In the genomic region with DNA sequence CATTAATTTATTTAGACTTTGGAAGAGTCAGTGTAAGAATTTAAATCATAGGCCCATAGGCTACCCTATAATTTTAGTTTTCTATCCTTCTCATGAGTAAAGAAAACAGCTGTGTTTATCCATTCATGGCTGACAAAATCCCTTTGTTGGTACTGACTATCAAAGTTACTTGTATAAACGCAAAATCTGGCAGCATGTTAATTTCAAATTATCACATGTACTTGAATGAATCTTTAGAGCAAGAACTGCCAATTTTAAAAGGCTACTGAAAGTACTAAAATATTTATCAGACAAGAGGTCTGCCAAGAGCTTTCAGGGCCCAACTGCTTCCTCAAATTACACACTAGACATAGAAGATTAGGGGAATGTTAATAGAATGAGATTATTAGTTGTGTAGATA, we compare ENCODE assay signal across 33 cellular contexts.
DNase-seq lines count a peak whose midpoint lies in the region; ATAC-seq, FAIRE-seq and TF ChIP-seq lines count a peak whose summit lies in the region.
"Had no signal": no experiment of that assay in that cellular context is flagged by ENCODE, and none has a peak within 500 bp of the region (broad histone marks: within the 10 kb centered on the region; RNA-seq: fewer than 3 reads in every experiment).

No MANE protein-coding gene starts in this region.

- FAIRE-seq in HepG2 (lab: Jason Lieb, UNC) (no peak), RCC 7860 (lab: Jason Lieb, UNC) (no peak)
- FAIRE-seq: GM12892, small intestine had no signal

- WGBS in HepG2 (ENCODE audit: low lambda C conversion rate), result 0% methylated on average over 1 of the region's 1 CpG
- WGBS in right lobe of liver (ENCODE audit: insufficient coverage, low coverage, low lambda C conversion rate, missing lambda C conversion rate), result 63% methylated on average over 1 of the region's 1 CpG

- no peak overlapping the region for H3K4me2 ChIP-seq in HepG2 (ENCODE audit: low read depth, low read length)
- H3K4me2 ChIP-seq in OCI-LY1 (ENCODE audit: low read length), result no peak overlapping the region
- H3K4me2 ChIP-seq: BLaER1 had no signal

- CTCF ChIA-PET in HepG2 (lab: Yijun Ruan, JAX; ENCODE audit: low intra/inter-chr PET ratio, low total read pairs), result no interaction called here

- DNase-seq in HepG2 (ENCODE audit: low spot score) (no peak), right lobe of liver (no peak), epidermal melanocyte (ENCODE audit: insufficient read length, low spot score) (peak; percentile 32), RCC 7860 (ENCODE audit: low spot score) (no peak), A172 (ENCODE audit: low spot score) (no peak), amygdala (lab: John Stamatoyannopoulos, UW) (no peak)
- DNase-seq in activated CD8-positive, alpha-beta memory T cell treated with anti-CD3 and anti-CD28 coated beads for 24 hours, result no peak
- DNase-seq: activated CD4-positive, alpha-beta T cell treated with anti-CD3 and anti-CD28 coated beads for 48 hours; activated CD8-positive, alpha-beta memory T cell treated with anti-CD3 and anti-CD28 coated beads, Interleukin-2, amount 10 ng/mL, durations not matched to agents 7 days and 5 days; activated naive CD4-positive, alpha-beta T cell treated with Interleukin-2 at 50 U/mL for 16 hours; activated T-cell treated with anti-CD3 and anti-CD28 coated beads, Interleukin-2, amount 50 U/mL, for 72 hours; adrenal gland; brain microvascular endothelial cell; effector CD8-positive, alpha-beta T cell; EL; gastrocnemius medialis; hypothalamus; IMR-90; left ventricle myocardium inferior; midbrain; naive thymus-derived CD8-positive, alpha-beta T cell; NCI-H1436 treated with DMSO at 0.1 percent for 48 hours; NCI-H748 treated with DMSO at 0.1 percent for 48 hours; small intestine; stimulated activated CD4-positive, alpha-beta T cell treated with anti-CD3 and anti-CD28 coated beads, Interleukin-2, amount 100 ng/mL, for 48 hours had no signal

- in situ Hi-C loops in HepG2 (cut with HindIII; ENCODE audit: extremely low pct_ligation_motif_present, low pct_unique_long_range_greater_than_20kb), result no loop called here

- intact Hi-C loops in HepG2 (cut with micrococcal nuclease; ENCODE audit: unreplicated experiment) (no loop called here), right lobe of liver (cut with DNase I) (no loop called here)

- H2AFZ ChIP-seq in HepG2 (ENCODE audit: low read length) (no peak overlapping the region), OCI-LY1 (ENCODE audit: low read length) (peak overlapping the region; percentile 80; the same call in 1 of the 2 replicates)

- ATAC-seq in HepG2 (no peak), right lobe of liver (no peak)
- ATAC-seq: activated CD8-positive, alpha-beta memory T cell treated with anti-CD3 and anti-CD28 coated beads, Interleukin-2, amount 10 ng/mL, durations not matched to agents 7 days and 5 days; activated T-cell treated with anti-CD3 and anti-CD28 coated beads, Interleukin-2, amount 50 U/mL, for 72 hours; gastrocnemius medialis; naive thymus-derived CD8-positive, alpha-beta T cell; Panc1; stimulated activated memory B cell treated with anti-CD40 and anti-IgM and Interleukin-4, amounts not matched to agents 10 μg/mL and 1 μg/mL and 100 μg/mL, for 72 hours had no signal

- H3K27ac ChIP-seq in HepG2 (ENCODE audit: extremely low read length, insufficient read depth, low read length) (no peak overlapping the region), right lobe of liver (no peak overlapping the region), OCI-LY1 (ENCODE audit: low read depth, low read length, poor library complexity, severe bottlenecking) (no peak overlapping the region)
- H3K27ac ChIP-seq: adrenal gland, BLaER1, brain microvascular endothelial cell, gastrocnemius medialis, left ventricle myocardium inferior, suprapubic skin, vagina had no signal

- H4K20me1 ChIP-seq in HepG2 (ENCODE audit: insufficient read depth, low read length) (no peaks in the 10 kb centered on the region), OCI-LY1 (ENCODE audit: insufficient read depth, low read length) (no peaks in the 10 kb centered on the region)
- H4K20me1 ChIP-seq: BLaER1 had no signal

- TF ChIP-seq CTCF in HepG2 (CRISPR knock-in tag; IDR thresholded peaks at IDR 0.05) (no peak), right lobe of liver (IDR thresholded peaks at IDR 0.05) (no peak), OCI-LY1 (IDR thresholded peaks at IDR 0.05; ENCODE audit: low read length) (no peak)

- no TSS peak for BruUV-seq in HepG2 (replicated peaks; lab: Mats Ljungman, UMichigan)

- H3K4me3 ChIP-seq in HepG2 (replicated peaks in 1 of 3; ENCODE audit: insufficient read depth in 1 of 3, low read depth in 2 of 3, low read length in 3 of 3) (no peak overlapping the region), right lobe of liver (no peak overlapping the region), OCI-LY1 (ENCODE audit: low read depth, low read length, poor library complexity, severe bottlenecking) (no peak overlapping the region)
- H3K4me3 ChIP-seq: adrenal gland, BLaER1, gastrocnemius medialis, HAP-1, left ventricle myocardium inferior, suprapubic skin, vagina had no signal

- H3K79me2 ChIP-seq in HepG2 (ENCODE audit: insufficient read depth, low read length), result no peaks in the 10 kb centered on the region
- no peaks in the 10 kb centered on the region for H3K79me2 ChIP-seq in OCI-LY1 (ENCODE audit: insufficient read depth, low read length)

- TF ChIP-seq POLR2A in HepG2 (IDR thresholded peaks at IDR 0.05; ENCODE audit: insufficient read depth in 1 of 2, low read depth in 2 of 2, low read length in 2 of 2), result no peak
- TF ChIP-seq POLR2A in right lobe of liver (IDR thresholded peaks at IDR 0.05), result no peak

- no peaks in the 10 kb centered on the region for H3K9me2 ChIP-seq in OCI-LY1 (ENCODE audit: low read depth, low read length)

- POLR2A ChIA-PET in HepG2 (lab: Yijun Ruan, JAX), result no interaction called here

- H3K27me3 ChIP-seq in HepG2 (ENCODE audit: control insufficient read depth in 1 of 2, insufficient read depth in 2 of 2, low read length in 2 of 2) (peaks cover 0 to 4% of the 10 kb centered on the region in 2 experiments; a peak in 2 of 5 replicates), right lobe of liver (no peaks in the 10 kb centered on the region), OCI-LY1 (ENCODE audit: insufficient read depth, low read length) (no peaks in the 10 kb centered on the region)
- H3K27me3 ChIP-seq: adrenal gland, BLaER1, brain microvascular endothelial cell, gastrocnemius medialis, suprapubic skin, vagina had no signal

- TF ChIP-seq RAD21 in HepG2 (CRISPR knock-in tag; IDR thresholded peaks at IDR 0.05), result no peak

- H3K4me1 ChIP-seq in HepG2 (ENCODE audit: insufficient read depth, low read length) (no peaks in the 10 kb centered on the region), right lobe of liver (no peaks in the 10 kb centered on the region), OCI-LY1 (ENCODE audit: insufficient read depth, low read length, severe bottlenecking) (peaks cover 15% of the 10 kb centered on the region)
- H3K4me1 ChIP-seq: adrenal gland, BLaER1, gastrocnemius medialis, left ventricle myocardium inferior, vagina had no signal

- H3K9me3 ChIP-seq in HepG2 (ENCODE audit: low read length), result no peaks in the 10 kb centered on the region
- no peaks in the 10 kb centered on the region for H3K9me3 ChIP-seq in right lobe of liver
- H3K9me3 ChIP-seq in OCI-LY1 (ENCODE audit: low read length), result no peaks in the 10 kb centered on the region
- H3K9me3 ChIP-seq: adrenal gland, BLaER1, gastrocnemius medialis, HAP-1, left ventricle myocardium inferior, suprapubic skin, vagina had no signal

- H3F3A ChIP-seq in OCI-LY1 (ENCODE audit: insufficient read depth, low read length), result no peaks in the 10 kb centered on the region

- TF ChIP-seq EP300 in HepG2 (IDR thresholded peaks at IDR 0.05; ENCODE audit: low read depth in 2 of 2, low read length in 2 of 2) (no peak), HepG2 (CRISPR knock-in tag; IDR thresholded peaks at IDR 0.05; ENCODE audit: borderline replicate concordance) (no peak)

- H3K36me3 ChIP-seq in HepG2 (replicated peaks in 1 of 2; ENCODE audit: control insufficient read depth in 1 of 2, insufficient read depth in 2 of 2, low read length in 2 of 2), result no peaks in the 10 kb centered on the region
- H3K36me3 ChIP-seq in right lobe of liver, result no peaks in the 10 kb centered on the region
- no peaks in the 10 kb centered on the region for H3K36me3 ChIP-seq in OCI-LY1 (ENCODE audit: insufficient read depth, low read length)
- H3K36me3 ChIP-seq: adrenal gland, BLaER1, brain microvascular endothelial cell, gastrocnemius medialis, HAP-1, left ventricle myocardium inferior, suprapubic skin, vagina had no signal

- H3K9ac ChIP-seq in HepG2 (ENCODE audit: insufficient read depth, low read depth, low read length) (no peak overlapping the region), OCI-LY1 (ENCODE audit: low read length) (no peak overlapping the region)
- H3K9ac ChIP-seq: BLaER1 had no signal

TF ChIP-seq in HepG2, 621 proteins besides CTCF, POLR2A, EP300 and RAD21:
- TF ChIP-seq CHD2 (IDR thresholded peaks at IDR 0.05; ENCODE audit: low read depth, low read length), result no peak
- TF ChIP-seq, protein P1, sequence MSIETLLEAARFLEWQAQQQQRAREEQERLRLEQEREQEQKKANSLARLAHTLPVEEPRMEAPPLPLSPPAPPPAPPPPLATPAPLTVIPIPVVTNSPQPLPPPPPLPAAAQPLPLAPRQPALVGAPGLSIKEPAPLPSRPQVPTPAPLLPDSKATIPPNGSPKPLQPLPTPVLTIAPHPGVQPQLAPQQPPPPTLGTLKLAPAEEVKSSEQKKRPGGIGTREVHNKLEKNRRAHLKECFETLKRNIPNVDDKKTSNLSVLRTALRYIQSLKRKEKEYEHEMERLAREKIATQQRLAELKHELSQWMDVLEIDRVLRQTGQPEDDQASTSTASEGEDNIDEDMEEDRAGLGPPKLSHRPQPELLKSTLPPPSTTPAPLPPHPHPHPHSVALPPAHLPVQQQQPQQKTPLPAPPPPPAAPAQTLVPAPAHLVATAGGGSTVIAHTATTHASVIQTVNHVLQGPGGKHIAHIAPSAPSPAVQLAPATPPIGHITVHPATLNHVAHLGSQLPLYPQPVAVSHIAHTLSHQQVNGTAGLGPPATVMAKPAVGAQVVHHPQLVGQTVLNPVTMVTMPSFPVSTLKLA (IDR thresholded peaks at IDR 0.05), result 0 out of 2 replicates have a peak, but pooled peaks have one; percentile 6
